1 cellular context compared by ENCODE assay signal in genomic region chr3:160754855-160755747, GRCh38.
TF ChIP-seq lines count a peak whose summit lies in the region.

No MANE protein-coding gene starts in this region.

TF ChIP-seq in HepG2, 621 proteins besides CTCF, POLR2A, EP300 and RAD21 (continued from another document):
- TF ChIP-seq ZNF407 (CRISPR knock-in tag; IDR thresholded peaks at IDR 0.05; ENCODE audit: not compliant biosample characterization) (peak; percentile 47), POGK (CRISPR knock-in tag; conservative IDR thresholded peaks at IDR 0.05) (peak; percentile 76; the same call in 1 of the 2 replicates), TBX2 (CRISPR knock-in tag; IDR thresholded peaks at IDR 0.05; ENCODE audit: borderline replicate concordance) (peak; percentile 73), NFRKB (IDR thresholded peaks at IDR 0.05) (no peak), STAT5B (CRISPR knock-in tag; IDR thresholded peaks at IDR 0.05) (no peak), TOPORS (CRISPR knock-in tag; IDR thresholded peaks at IDR 0.05) (0 out of 2 replicates have a peak, but pooled peaks have one; percentile 61), RFXAP (CRISPR knock-in tag; IDR thresholded peaks at IDR 0.05; ENCODE audit: borderline replicate concordance) (0 out of 2 replicates have a peak, but pooled peaks have one; percentile 18), NFKB2 (CRISPR knock-in tag; IDR thresholded peaks at IDR 0.05; ENCODE audit: borderline replicate concordance) (peak; percentile 32; the same call in 1 of the 2 replicates), ZNF883 (CRISPR knock-in tag; IDR thresholded peaks at IDR 0.05; ENCODE audit: not compliant biosample characterization) (no peak), ZNF230 (CRISPR knock-in tag; IDR thresholded peaks at IDR 0.05) (no peak), THAP8 (CRISPR knock-in tag; IDR thresholded peaks at IDR 0.05; ENCODE audit: borderline replicate concordance) (no peak)
